In genomic region chr13:113798200-113798811, GRCh38 we compare ENCODE assay signal across 2 cellular contexts.
TF ChIP-seq lines count a peak whose summit lies in the region.

No MANE protein-coding gene starts in this region.

TF ChIP-seq in HepG2, 621 proteins besides CTCF, POLR2A, EP300 and RAD21:
- TF ChIP-seq GABPB1 (CRISPR knock-in tag; IDR thresholded peaks at IDR 0.05): no peak
- TF ChIP-seq ZNF615 (CRISPR knock-in tag; IDR thresholded peaks at IDR 0.05; ENCODE audit: borderline replicate concordance): no peak
- TF ChIP-seq MLX (CRISPR knock-in tag; IDR thresholded peaks at IDR 0.05): no peak
- TF ChIP-seq ZNF282 (IDR thresholded peaks at IDR 0.05; ENCODE audit: partially characterized antibody): peak; percentile 69
- no peak for TF ChIP-seq MYPOP (CRISPR knock-in tag; IDR thresholded peaks at IDR 0.05)
- no peak for TF ChIP-seq RBM39 (IDR thresholded peaks at IDR 0.05; ENCODE audit: low read depth, low read length, poor library complexity, severe bottlenecking)
- TF ChIP-seq, protein P1, sequence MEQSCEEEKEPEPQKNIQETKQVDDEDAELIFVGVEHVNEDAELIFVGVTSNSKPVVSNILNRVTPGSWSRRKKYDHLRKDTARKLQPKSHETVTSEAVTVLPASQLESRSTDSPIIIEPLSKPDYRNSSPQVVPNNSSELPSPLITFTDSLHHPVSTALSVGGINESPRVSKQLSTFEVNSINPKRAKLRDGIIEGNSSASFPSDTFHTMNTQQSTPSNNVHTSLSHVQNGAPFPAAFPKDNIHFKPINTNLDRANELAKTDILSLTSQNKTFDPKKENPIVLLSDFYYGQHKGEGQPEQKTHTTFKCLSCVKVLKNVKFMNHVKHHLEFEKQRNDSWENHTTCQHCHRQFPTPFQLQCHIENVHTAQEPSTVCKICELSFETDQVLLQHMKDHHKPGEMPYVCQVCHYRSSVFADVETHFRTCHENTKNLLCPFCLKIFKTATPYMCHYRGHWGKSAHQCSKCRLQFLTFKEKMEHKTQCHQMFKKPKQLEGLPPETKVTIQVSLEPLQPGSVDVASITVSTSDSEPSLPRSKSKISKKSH (CRISPR knock-in tag; IDR thresholded peaks at IDR 0.05; ENCODE audit: borderline replicate concordance): no peak
- TF ChIP-seq RFX1 (IDR thresholded peaks at IDR 0.05): no peak
- TF ChIP-seq, protein P2, sequence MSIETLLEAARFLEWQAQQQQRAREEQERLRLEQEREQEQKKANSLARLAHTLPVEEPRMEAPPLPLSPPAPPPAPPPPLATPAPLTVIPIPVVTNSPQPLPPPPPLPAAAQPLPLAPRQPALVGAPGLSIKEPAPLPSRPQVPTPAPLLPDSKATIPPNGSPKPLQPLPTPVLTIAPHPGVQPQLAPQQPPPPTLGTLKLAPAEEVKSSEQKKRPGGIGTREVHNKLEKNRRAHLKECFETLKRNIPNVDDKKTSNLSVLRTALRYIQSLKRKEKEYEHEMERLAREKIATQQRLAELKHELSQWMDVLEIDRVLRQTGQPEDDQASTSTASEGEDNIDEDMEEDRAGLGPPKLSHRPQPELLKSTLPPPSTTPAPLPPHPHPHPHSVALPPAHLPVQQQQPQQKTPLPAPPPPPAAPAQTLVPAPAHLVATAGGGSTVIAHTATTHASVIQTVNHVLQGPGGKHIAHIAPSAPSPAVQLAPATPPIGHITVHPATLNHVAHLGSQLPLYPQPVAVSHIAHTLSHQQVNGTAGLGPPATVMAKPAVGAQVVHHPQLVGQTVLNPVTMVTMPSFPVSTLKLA (IDR thresholded peaks at IDR 0.05): 0 out of 2 replicates have a peak, but pooled peaks have one; percentile 3
- TF ChIP-seq MXD1 (CRISPR knock-in tag; IDR thresholded peaks at IDR 0.05): no peak
- TF ChIP-seq, protein P3, sequence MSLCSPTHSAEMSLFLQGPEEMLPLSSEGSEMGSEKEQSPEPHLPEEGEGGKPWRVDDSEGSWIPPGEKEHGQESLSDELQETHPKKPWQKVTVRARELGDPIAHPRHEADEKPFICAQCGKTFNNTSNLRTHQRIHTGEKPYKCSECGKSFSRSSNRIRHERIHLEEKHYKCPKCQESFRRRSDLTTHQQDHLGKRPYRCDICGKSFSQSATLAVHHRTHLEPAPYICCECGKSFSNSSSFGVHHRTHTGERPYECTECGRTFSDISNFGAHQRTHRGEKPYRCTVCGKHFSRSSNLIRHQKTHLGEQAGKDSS (CRISPR knock-in tag; IDR thresholded peaks at IDR 0.05; ENCODE audit: borderline replicate concordance, low read depth): no peak
- no peak for TF ChIP-seq ZNF644 (CRISPR knock-in tag; IDR thresholded peaks at IDR 0.05; ENCODE audit: low read depth)

TF ChIP-seq in K562, 482 proteins besides CTCF, POLR2A, EP300 and RAD21:
- peak in 1 of 2 experiments; percentile 50; a peak in 2 of 4 replicates for TF ChIP-seq HDAC1 (IDR thresholded peaks at IDR 0.05)
- TF ChIP-seq STAT5A (IDR thresholded peaks at IDR 0.05; ENCODE audit: borderline replicate concordance, low read length): no peak
- TF ChIP-seq HNRNPLL (IDR thresholded peaks at IDR 0.05; ENCODE audit: low read depth, low read length, poor library complexity, severe bottlenecking): no peak
- peak; percentile 16; the same call in 1 of the 2 replicates for TF ChIP-seq PKNOX1 (IDR thresholded peaks at IDR 0.05)
- peak; percentile 57 to 70; a peak in 3 of 4 replicates for TF ChIP-seq KDM1A (IDR thresholded peaks at IDR 0.05)
- TF ChIP-seq KDM4B (IDR thresholded peaks at IDR 0.05; ENCODE audit: borderline replicate concordance in 2 of 2, low read depth in 1 of 2): no peak
- TF ChIP-seq ZNF324 (CRISPR knock-in tag; IDR thresholded peaks at IDR 0.05): no peak
- TF ChIP-seq EHMT2 (IDR thresholded peaks at IDR 0.05): peak; percentile 32; the same call in 1 of the 2 replicates
- TF ChIP-seq, protein P4, sequence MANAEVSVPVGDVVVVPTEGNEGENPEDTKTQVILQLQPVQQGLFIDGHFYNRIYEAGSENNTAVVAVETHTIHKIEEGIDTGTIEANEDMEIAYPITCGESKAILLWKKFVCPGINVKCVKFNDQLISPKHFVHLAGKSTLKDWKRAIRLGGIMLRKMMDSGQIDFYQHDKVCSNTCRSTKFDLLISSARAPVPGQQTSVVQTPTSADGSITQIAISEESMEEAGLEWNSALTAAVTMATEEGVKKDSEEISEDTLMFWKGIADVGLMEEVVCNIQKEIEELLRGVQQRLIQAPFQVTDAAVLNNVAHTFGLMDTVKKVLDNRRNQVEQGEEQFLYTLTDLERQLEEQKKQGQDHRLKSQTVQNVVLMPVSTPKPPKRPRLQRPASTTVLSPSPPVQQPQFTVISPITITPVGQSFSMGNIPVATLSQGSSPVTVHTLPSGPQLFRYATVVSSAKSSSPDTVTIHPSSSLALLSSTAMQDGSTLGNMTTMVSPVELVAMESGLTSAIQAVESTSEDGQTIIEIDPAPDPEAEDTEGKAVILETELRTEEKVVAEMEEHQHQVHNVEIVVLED (CRISPR knock-in tag; IDR thresholded peaks at IDR 0.05): no peak
